ENCODE assay signal across 23 cellular contexts in the genomic region with DNA sequence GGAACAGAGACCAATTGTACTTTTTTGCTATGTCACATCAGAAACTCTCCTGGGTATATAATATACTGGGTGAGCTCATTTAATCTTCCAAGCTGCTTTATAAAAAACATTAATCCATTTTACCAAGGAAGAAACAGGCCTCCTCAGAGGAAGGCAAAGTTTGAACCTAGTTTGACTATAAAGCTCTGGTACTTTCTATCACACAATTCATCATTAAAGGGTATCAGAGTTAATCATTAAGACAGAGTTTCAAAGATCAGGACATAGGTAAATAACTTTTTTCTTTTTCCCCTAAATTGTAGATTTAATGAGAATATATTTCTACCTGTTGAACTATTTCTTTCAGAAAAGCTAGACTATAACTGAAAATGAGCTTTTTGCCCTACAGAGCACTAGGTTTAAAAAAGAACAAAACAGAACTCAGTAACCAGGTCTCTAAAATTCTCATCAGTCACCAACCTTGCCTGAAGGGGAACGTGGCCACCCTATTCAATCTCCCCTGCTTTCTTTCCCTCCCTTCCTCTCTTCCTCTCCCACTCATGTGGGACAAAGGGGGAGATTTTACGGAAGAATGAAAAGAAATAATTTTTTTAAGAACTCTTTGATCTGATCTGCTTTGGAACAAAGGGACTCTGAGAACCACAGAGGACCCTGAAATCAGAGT. TPM values are rescaled to one million over a fixed set of nuclear protein-coding genes. Genes with fewer than 3 reads are reported as not detected.
A peak's percentile ranks its signal among the peaks of the same experiment; 100 is the strongest.
DNase-seq lines count a peak whose midpoint lies in the region; ATAC-seq and TF ChIP-seq lines count a peak whose summit lies in the region.
"Had no signal": no experiment of that assay in that cellular context is flagged by ENCODE, and none has a peak within 500 bp of the region (broad histone marks: within the 10 kb centered on the region; RNA-seq: fewer than 3 reads in every experiment).

No MANE protein-coding gene starts in this region.

- intact Hi-C loops in esophagus squamous epithelium (cut with DNase I) = no loop called here

- no peaks in the 10 kb centered on the region for H3F3A ChIP-seq in GM23338 (replicated peaks; ENCODE audit: low read depth)

- peak overlapping the region; percentile 60 for H3K27ac ChIP-seq in GM23338 (ENCODE audit: low read depth)
- H3K27ac ChIP-seq in esophagus squamous epithelium = no peak overlapping the region

- H4K20me1 ChIP-seq in GM23338 (replicated peaks; ENCODE audit: insufficient read depth) = peaks cover 20% of the 10 kb centered on the region

- no peaks in the 10 kb centered on the region for H3K4me1 ChIP-seq in GM23338 (ENCODE audit: insufficient read depth)
- no peaks in the 10 kb centered on the region for H3K4me1 ChIP-seq in esophagus squamous epithelium

- no peak for TF ChIP-seq POLR2A in esophagus squamous epithelium (IDR thresholded peaks at IDR 0.05)

- no peak overlapping the region for H3K4me3 ChIP-seq in GM23338
- no peak overlapping the region for H3K4me3 ChIP-seq in esophagus squamous epithelium

- DNase-seq in activated T-cell treated with anti-CD3 and anti-CD28 coated beads, Interleukin-2, amount 50 U/mL, for 24 hours = no peak
- no peak for DNase-seq in activated T-cell treated with anti-CD3 and anti-CD28 coated beads, Interleukin-2, amount 50 U/mL, for 4 hours
- DNase-seq in GM23338 (ENCODE audit: low spot score) (no peak), left lobe of liver (ENCODE audit: low spot score) (no peak), progenitor cell of endocrine pancreas (ENCODE audit: low spot score, unreplicated experiment) (no peak), T1000 (lab: John Stamatoyannopoulos, UW) (no peak), SHP77 treated with DMSO at 0.1 percent for 48 hours (lab: John Stamatoyannopoulos, UW) (no peak), esophagus squamous epithelium (lab: John Stamatoyannopoulos, UW) (no peak)
- DNase-seq: 8988T, Calu3, DMS79 treated with DMSO at 0.1 percent for 48 hours, GF-D8, HCEC 1CT, NCI-H1092, NCI-H1417 treated with DMSO at 0.1 percent for 48 hours, NCI-H1694 treated with DMSO at 0.1 percent for 48 hours, NCI-H2081, NCI-H2171, NCI-H226, NCI-H510A, NCI-H69, SIG-M5 had no signal

- no peaks in the 10 kb centered on the region for H3K9me3 ChIP-seq in esophagus squamous epithelium

- H3K27ac Mint-ChIP-seq in activated T-cell treated with anti-CD3 and anti-CD28 coated beads, Interleukin-2, amount 50 U/mL, for 24 hours = peak overlapping the region; percentile 53
- H3K27ac Mint-ChIP-seq in GM23338 (no peak overlapping the region), progenitor cell of endocrine pancreas (peak overlapping the region; percentile 76)

- no peak for TF ChIP-seq CTCF in GM23338 (conservative IDR thresholded peaks at IDR 0.05; ENCODE audit: low read depth in 2 of 2)
- no peak for TF ChIP-seq CTCF in progenitor cell of endocrine pancreas (IDR thresholded peaks at IDR 0.05; ENCODE audit: unreplicated experiment)
- TF ChIP-seq CTCF in esophagus squamous epithelium (IDR thresholded peaks at IDR 0.05) = no peak

- ATAC-seq in activated T-cell treated with anti-CD3 and anti-CD28 coated beads, Interleukin-2, amount 50 U/mL, for 4 hours = no peak
- ATAC-seq in GM23338 (no peak), left lobe of liver (peak; percentile 87)
- ATAC-seq: Panc1 had no signal

- H3K27me3 ChIP-seq in GM23338 (ENCODE audit: insufficient read depth) (no peaks in the 10 kb centered on the region), esophagus squamous epithelium (no peaks in the 10 kb centered on the region)

- no peak overlapping the region for H3K4me3 Mint-ChIP-seq in activated T-cell treated with anti-CD3 and anti-CD28 coated beads, Interleukin-2, amount 50 U/mL, for 24 hours
- no peak overlapping the region for H3K4me3 Mint-ChIP-seq in activated T-cell treated with anti-CD3 and anti-CD28 coated beads, Interleukin-2, amount 50 U/mL, for 4 hours
- H3K4me3 Mint-ChIP-seq in GM23338 = no peak overlapping the region
- H3K4me3 Mint-ChIP-seq in progenitor cell of endocrine pancreas (ENCODE audit: low read depth) = no peak overlapping the region

- peaks cover 6% of the 10 kb centered on the region for H3K4me1 Mint-ChIP-seq in activated T-cell treated with anti-CD3 and anti-CD28 coated beads, Interleukin-2, amount 50 U/mL, for 24 hours (ENCODE audit: low read depth)
- H3K4me1 Mint-ChIP-seq in activated T-cell treated with anti-CD3 and anti-CD28 coated beads, Interleukin-2, amount 50 U/mL, for 4 hours (ENCODE audit: low read depth) = peaks cover 1% of the 10 kb centered on the region
- H3K4me1 Mint-ChIP-seq in GM23338 (no peaks in the 10 kb centered on the region), progenitor cell of endocrine pancreas (ENCODE audit: low read depth) (peaks cover 9% of the 10 kb centered on the region)

- H3K27me3 Mint-ChIP-seq in activated T-cell treated with anti-CD3 and anti-CD28 coated beads, Interleukin-2, amount 50 U/mL, for 24 hours = no peaks in the 10 kb centered on the region
- H3K27me3 Mint-ChIP-seq in activated T-cell treated with anti-CD3 and anti-CD28 coated beads, Interleukin-2, amount 50 U/mL, for 4 hours (ENCODE audit: low read depth) = no peaks in the 10 kb centered on the region
- H3K27me3 Mint-ChIP-seq in GM23338 (ENCODE audit: insufficient read depth, low read depth, poor library complexity) = no peaks in the 10 kb centered on the region
- no peaks in the 10 kb centered on the region for H3K27me3 Mint-ChIP-seq in progenitor cell of endocrine pancreas

- peaks cover 10% of the 10 kb centered on the region; the same call in 1 of the 2 replicates for H3K79me2 ChIP-seq in GM23338 (replicated peaks; ENCODE audit: insufficient read depth)

- no peaks in the 10 kb centered on the region for H3K9me2 ChIP-seq in GM23338 (ENCODE audit: insufficient read depth)

- H3K9me3 Mint-ChIP-seq in activated T-cell treated with anti-CD3 and anti-CD28 coated beads, Interleukin-2, amount 50 U/mL, for 24 hours = no peaks in the 10 kb centered on the region
- H3K9me3 Mint-ChIP-seq in activated T-cell treated with anti-CD3 and anti-CD28 coated beads, Interleukin-2, amount 50 U/mL, for 4 hours = no peaks in the 10 kb centered on the region
- H3K9me3 Mint-ChIP-seq in GM23338 (no peaks in the 10 kb centered on the region), progenitor cell of endocrine pancreas (ENCODE audit: low read depth) (no peaks in the 10 kb centered on the region)

- WGBS in esophagus squamous epithelium, 2 donors = 62 to 92% methylated on average over 2 of the region's 2 CpGs

- no peak overlapping the region for H3K4me2 ChIP-seq in GM23338

- H3K36me3 ChIP-seq in GM23338 (ENCODE audit: insufficient read depth) = peaks cover 66% of the 10 kb centered on the region
- H3K36me3 ChIP-seq in esophagus squamous epithelium = peaks cover 6 to 100% (median 14%) of the 10 kb centered on the region in 3 donors

- no peak overlapping the region for H2AFZ ChIP-seq in GM23338

- H3K36me3 Mint-ChIP-seq in activated T-cell treated with anti-CD3 and anti-CD28 coated beads, Interleukin-2, amount 50 U/mL, for 24 hours (ENCODE audit: low read depth) = peaks cover 97% of the 10 kb centered on the region
- peaks cover 40% of the 10 kb centered on the region for H3K36me3 Mint-ChIP-seq in activated T-cell treated with anti-CD3 and anti-CD28 coated beads, Interleukin-2, amount 50 U/mL, for 4 hours (ENCODE audit: insufficient read depth)
- H3K36me3 Mint-ChIP-seq in GM23338 (ENCODE audit: low read depth) = peaks cover 81% of the 10 kb centered on the region
- H3K36me3 Mint-ChIP-seq in progenitor cell of endocrine pancreas (ENCODE audit: insufficient read depth) = peaks cover 46% of the 10 kb centered on the region

TF ChIP-seq in GM23338, 12 proteins besides CTCF, POLR2A, EP300 and RAD21:
- TF ChIP-seq ZNF331 (CRISPR knock-in tag; IDR thresholded peaks at IDR 0.05; ENCODE audit: low read depth) (no peak), ZNF114 (CRISPR knock-in tag; IDR thresholded peaks at IDR 0.05) (no peak), STAT1 (IDR thresholded peaks at IDR 0.05; ENCODE audit: unreplicated experiment) (no peak), EZH2 (IDR thresholded peaks at IDR 0.05; ENCODE audit: low read depth, unreplicated experiment) (no peak), NANOG (IDR thresholded peaks at IDR 0.05; ENCODE audit: borderline replicate concordance) (no peak)

RNA-seq across cellular contexts. Expression of a gene that starts 18.6 kb away (rescaled TPM):
- total RNA-seq in activated T-cell treated with anti-CD3 and anti-CD28 coated beads, Interleukin-2, amount 50 U/mL, for 4 hours = 10 to 100 TPM; 33.5 to 38.0 (median 36.3) TPM
- 84.2 and 126 TPM in 2 replicates for total RNA-seq in GM23338 (2014; rRNA removed; shearing (Covaris generic))
- 46.3 and 46.4 TPM in 2 replicates for polyA plus RNA-seq in GM23338 (2016; fragmentation: Nextera tagmentation; extraction: Ambion mirVana)
- total RNA-seq in left lobe of liver = 19.2 TPM
- total RNA-seq in progenitor cell of endocrine pancreas = 62.7 and 63.3 TPM in 2 replicates
- 10 to 100 TPM; 38.4 to 54.4 (median 48.6) TPM for total RNA-seq in esophagus squamous epithelium
